8 cellular contexts compared by ENCODE assay signal in the genomic region with DNA sequence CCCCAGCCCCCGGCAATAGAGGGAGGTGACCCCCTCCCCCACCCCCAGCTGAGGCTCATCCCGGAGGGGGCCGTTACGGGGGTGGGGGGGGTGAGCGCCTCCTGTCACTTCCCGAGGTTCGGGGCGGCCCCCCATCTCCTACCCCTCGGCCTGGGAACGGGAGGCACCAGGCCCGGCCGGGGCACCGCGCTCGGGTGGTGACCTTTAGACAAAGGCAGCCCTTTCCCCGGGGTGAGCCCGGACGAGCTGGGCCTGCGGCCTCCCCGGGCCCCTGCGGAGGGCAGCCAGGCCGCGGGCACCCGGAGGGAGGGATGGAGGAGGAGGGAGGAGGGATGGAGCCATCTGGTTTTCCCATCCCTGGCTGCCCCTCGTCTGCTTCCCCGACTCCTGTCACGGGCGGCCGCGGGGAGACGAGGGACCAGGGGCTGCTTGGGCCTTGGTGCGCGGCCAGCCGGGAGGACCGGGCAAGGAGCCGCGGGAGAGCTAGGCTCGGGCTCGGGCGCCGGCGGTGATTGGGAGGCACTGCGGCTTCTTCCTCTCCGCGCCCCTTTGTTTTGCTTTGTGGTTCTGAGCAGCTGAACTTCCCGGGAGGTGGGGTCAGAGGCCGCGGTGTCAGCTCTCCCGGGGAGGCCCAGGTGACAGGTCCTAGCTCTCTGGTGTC. TPM values are rescaled to one million over a fixed set of nuclear protein-coding genes. Genes with fewer than 3 reads are reported as not detected.
DNase-seq lines count a peak whose midpoint lies in the region; ATAC-seq lines count a peak whose summit lies in the region.

No MANE protein-coding gene starts in this region.

- H3K36me3 Mint-ChIP-seq in effector memory CD8-positive, alpha-beta T cell (ENCODE audit: insufficient read depth) = peaks cover 14% of the 10 kb centered on the region

- H3K4me2 ChIP-seq in mesenchymal stem cell (ENCODE audit: low read length, poor library complexity, severe bottlenecking) = peak overlapping the region; percentile 87

- peak overlapping the region; percentile 85 to 90 for H3K4me3 Mint-ChIP-seq in effector memory CD8-positive, alpha-beta T cell

- peak overlapping the region; percentile 56 for H3K27ac ChIP-seq in mesenchymal stem cell (ENCODE audit: low read length, poor library complexity, severe bottlenecking)

- ATAC-seq in effector memory CD8-positive, alpha-beta T cell (replicated peaks) = peak; percentile 9
- ATAC-seq in HG02852 (IDR thresholded peaks at IDR 0.05; ENCODE audit: unreplicated experiment) = no peak

- H2BK15ac ChIP-seq in mesenchymal stem cell (ENCODE audit: low read depth, poor library complexity, severe bottlenecking) = no peak overlapping the region

- peak overlapping the region in 1 of 2 experiments; percentile 89 for H3K23ac ChIP-seq in mesenchymal stem cell (ENCODE audit: low read length in 2 of 2)

- H4K91ac ChIP-seq in mesenchymal stem cell (ENCODE audit: low read length) = peak overlapping the region; percentile 76

- H3K79me1 ChIP-seq in mesenchymal stem cell (replicated peaks; ENCODE audit: low read length, poor library complexity, severe bottlenecking) = peaks cover 9% of the 10 kb centered on the region

- H3K27me3 Mint-ChIP-seq in effector memory CD8-positive, alpha-beta T cell = no peaks in the 10 kb centered on the region

- no peaks in the 10 kb centered on the region for H3K9me3 ChIP-seq in mesenchymal stem cell (ENCODE audit: control insufficient read depth, low read length)

- peak overlapping the region; percentile 81 to 96 for H3K14ac ChIP-seq in mesenchymal stem cell (ENCODE audit: low read length in 2 of 2)

- no peak overlapping the region for H4K8ac ChIP-seq in mesenchymal stem cell (ENCODE audit: low read length)

- peaks cover under 1 to 11% of the 10 kb centered on the region in 2 experiments for H3K36me3 ChIP-seq in mesenchymal stem cell (ENCODE audit: control insufficient read depth in 1 of 2, insufficient read depth in 2 of 2, low read depth in 1 of 2, low read length in 2 of 2)

- peak overlapping the region; percentile 97 for H2BK120ac ChIP-seq in mesenchymal stem cell (ENCODE audit: low read depth, low read length)

- peak; percentile 68 for DNase-seq in EH (ENCODE audit: low read depth)
- peak; percentile 12 for DNase-seq in MV-4-11 (lab: John Stamatoyannopoulos, UW)
- peak; percentile 71 for DNase-seq in activated CD8-positive, alpha-beta memory T cell treated with anti-CD3 and anti-CD28 coated beads for 24 hours
- DNase-seq in effector memory CD8-positive, alpha-beta T cell = peak; percentile 33 to 40 (median 39)
- peak; percentile 48 for DNase-seq in mesenchymal stem cell
- DNase-seq in stimulated activated CD8-positive, alpha-beta memory T cell treated with anti-CD3 and anti-CD28 coated beads, Interleukin-7, amount 100 ng/mL, for 4 hours (ENCODE audit: low read depth in 2 of 2) = peak; percentile 21 to 34
- DNase-seq in NCI-H226 = no peak

- H2BK12ac ChIP-seq in mesenchymal stem cell (ENCODE audit: low read length in 2 of 2) = peak overlapping the region in 1 of 2 experiments; percentile 33

- peak overlapping the region; percentile 74 for H2BK5ac ChIP-seq in mesenchymal stem cell (ENCODE audit: low read depth, low read length, poor library complexity, severe bottlenecking)

- peak overlapping the region; percentile 11 for H2AFZ ChIP-seq in mesenchymal stem cell (ENCODE audit: low read depth, low read length)

- H3K4ac ChIP-seq in mesenchymal stem cell (ENCODE audit: low read depth in 1 of 2, low read length in 2 of 2) = peak overlapping the region; percentile 5 to 54

- H3K18ac ChIP-seq in mesenchymal stem cell (ENCODE audit: low read depth in 1 of 2, low read length in 2 of 2) = peak overlapping the region; percentile 29 to 95

- H3K4me3 ChIP-seq in mesenchymal stem cell (ENCODE audit: insufficient read depth in 1 of 2, low read depth in 1 of 2, low read length in 2 of 2) = peak overlapping the region; percentile 82 to 90

- peak overlapping the region; percentile 86 for H3K9ac ChIP-seq in mesenchymal stem cell (ENCODE audit: low read length)

- H3K27me3 ChIP-seq in mesenchymal stem cell (ENCODE audit: control insufficient read depth in 1 of 2, insufficient read depth in 1 of 2, low read length in 2 of 2) = no peaks in the 10 kb centered on the region

- peaks cover 26% of the 10 kb centered on the region for H3K4me1 ChIP-seq in mesenchymal stem cell (ENCODE audit: control insufficient read depth, insufficient read depth, low read depth, low read length)

- H2AK5ac ChIP-seq in mesenchymal stem cell (ENCODE audit: low read length, severe bottlenecking) = no peak overlapping the region

- under 1% methylated on average over 32 of the region's 49 CpGs for WGBS in mesenchymal stem cell

- H3K27ac Mint-ChIP-seq in effector memory CD8-positive, alpha-beta T cell = peak overlapping the region; percentile 88 to 90

- peaks cover 23 to 32% of the 10 kb centered on the region in 2 donors for H3K4me1 Mint-ChIP-seq in effector memory CD8-positive, alpha-beta T cell (ENCODE audit: low read depth in 2 of 2)

- no peaks in the 10 kb centered on the region for H3K9me3 Mint-ChIP-seq in effector memory CD8-positive, alpha-beta T cell

RNA-seq across cellular contexts. Expression of a gene that starts 1.1 kb away (rescaled TPM):
- 7.9 TPM for polyA plus RNA-seq in mesenchymal stem cell (2013, experiment 1 of 2)
- polyA plus RNA-seq in mesenchymal stem cell (2013, experiment 2 of 2) = 7.3 TPM

RNA-seq across cellular contexts. Expression of a gene that starts 37.1 kb away (rescaled TPM):
- 0.03 TPM for polyA plus RNA-seq in mesenchymal stem cell (2013, experiment 1 of 2)
- polyA plus RNA-seq in mesenchymal stem cell (2013, experiment 2 of 2) = 0.04 TPM
